ENCODE assay signal across 8 cellular contexts in genomic region chr10:32332299-32332750, GRCh38. TPM values are rescaled to one million over a fixed set of nuclear protein-coding genes. Genes with fewer than 3 reads are reported as not detected.
DNase-seq lines count a peak whose midpoint lies in the region; ATAC-seq and TF ChIP-seq lines count a peak whose summit lies in the region.

No MANE protein-coding gene starts in this region.

- peak overlapping the region; percentile 5 for H3K4me3 ChIP-seq in coronary artery

- H3K4me3 Mint-ChIP-seq in progenitor cell of endocrine pancreas (ENCODE audit: low read depth): no peak overlapping the region

- peak overlapping the region; percentile 85 for H3K27ac Mint-ChIP-seq in progenitor cell of endocrine pancreas

- no peaks in the 10 kb centered on the region for H3K9me3 Mint-ChIP-seq in progenitor cell of endocrine pancreas (ENCODE audit: low read depth)

- peaks cover 54% of the 10 kb centered on the region for H3K4me1 Mint-ChIP-seq in progenitor cell of endocrine pancreas (ENCODE audit: low read depth)

- no peak for TF ChIP-seq CTCF in coronary artery (IDR thresholded peaks at IDR 0.05)
- TF ChIP-seq CTCF in progenitor cell of endocrine pancreas (IDR thresholded peaks at IDR 0.05; ENCODE audit: unreplicated experiment): no peak

- no peaks in the 10 kb centered on the region for H3K27me3 Mint-ChIP-seq in progenitor cell of endocrine pancreas

- DNase-seq in activated CD4-positive, CD25-positive, alpha-beta regulatory T cell (lab: John Stamatoyannopoulos, UW): peak; percentile 35 to 53 (median 44)
- DNase-seq in coronary artery (ENCODE audit: low spot score) (no peak), progenitor cell of endocrine pancreas (ENCODE audit: low spot score, unreplicated experiment) (no peak), SIG-M5 (lab: John Stamatoyannopoulos, UW) (no peak), NCI-H1417 (lab: John Stamatoyannopoulos, UW) (no peak), OCI-M2 (lab: John Stamatoyannopoulos, UW; ENCODE audit: unreplicated experiment) (no peak)

- peaks cover 5% of the 10 kb centered on the region for H3K36me3 Mint-ChIP-seq in progenitor cell of endocrine pancreas (ENCODE audit: insufficient read depth)

- no peak overlapping the region for H3K27ac ChIP-seq in coronary artery

- ATAC-seq in GM18873 (IDR thresholded peaks at IDR 0.05; ENCODE audit: low FRiP score, unreplicated experiment) (peak; percentile 95), HG03025 (IDR thresholded peaks at IDR 0.05; ENCODE audit: low FRiP score, unreplicated experiment) (peak; percentile 75)

RNA-seq across cellular contexts. Expression of gene EPC1, which starts 14.6 kb away (rescaled TPM):
- total RNA-seq in progenitor cell of endocrine pancreas: 59.5 and 61.6 TPM in 2 replicates

Comparison
In these comparisons a context has a peak if more than half of its experiments do, and no peak if none do; other contexts are left out.
1. DNase-seq: peak in activated CD4-positive, CD25-positive, alpha-beta regulatory T cell (4 of 4); none in coronary artery (single experiment), progenitor cell of endocrine pancreas (single experiment), SIG-M5 (single experiment), NCI-H1417 (0 of 3) and OCI-M2 (single experiment).